In genomic region chr1:145985502-145986439, GRCh38 we compare ENCODE assay signal across 8 cellular contexts. TPM values are rescaled to one million over a fixed set of nuclear protein-coding genes. Genes with fewer than 3 reads are reported as not detected.
DNase-seq lines count a peak whose midpoint lies in the region; ATAC-seq and TF ChIP-seq lines count a peak whose summit lies in the region.

No MANE protein-coding gene starts in this region.

- TF ChIP-seq CTCF in Loucy (conservative IDR thresholded peaks at IDR 0.05; ENCODE audit: low read length) (no peak), WERI-Rb-1 (IDR thresholded peaks at IDR 0.05; ENCODE audit: low read depth, low read length) (no peak), gastroesophageal sphincter (IDR thresholded peaks at IDR 0.05) (no peak)

- ATAC-seq in gastroesophageal sphincter (peak; percentile 32), GM18505 (IDR thresholded peaks at IDR 0.05; ENCODE audit: unreplicated experiment) (no peak)

- H3K4me3 ChIP-seq in Loucy (ENCODE audit: low read length, poor library complexity, severe bottlenecking) (no peak overlapping the region), WERI-Rb-1 (ENCODE audit: low read depth, low read length) (no peak overlapping the region), gastroesophageal sphincter (peak overlapping the region in 1 of 2 donors; percentile 15)

- peak overlapping the region; percentile 19 for H3K4me2 ChIP-seq in Loucy (ENCODE audit: low read depth, low read length, poor library complexity, severe bottlenecking)

- H3K9me2 ChIP-seq in Loucy (replicated peaks; ENCODE audit: low read depth, low read length), result no peaks in the 10 kb centered on the region

- H3K9me3 ChIP-seq in Loucy (ENCODE audit: insufficient read depth, low read depth, low read length), result no peaks in the 10 kb centered on the region
- no peaks in the 10 kb centered on the region for H3K9me3 ChIP-seq in WERI-Rb-1 (ENCODE audit: severe bottlenecking)
- no peaks in the 10 kb centered on the region for H3K9me3 ChIP-seq in gastroesophageal sphincter

- peak overlapping the region; percentile 41 for H2AFZ ChIP-seq in Loucy (ENCODE audit: low read length)

- DNase-seq in COLO668 (lab: John Stamatoyannopoulos, UW; ENCODE audit: unreplicated experiment) (peak; percentile 28), WERI-Rb-1 (peak; percentile 50), renal cortical epithelial cell (ENCODE audit: low read depth) (peak; percentile 97), NCI-H1436 (lab: John Stamatoyannopoulos, UW) (no peak), D341Med (ENCODE audit: low spot score) (no peak)

- WGBS in gastroesophageal sphincter (ENCODE audit: low coverage in 1 of 2), 2 donors, result 3 to 29% methylated on average over 9 to 14 of the region's 15 CpGs

- peaks cover 4% of the 10 kb centered on the region; the same call in 1 of the 2 replicates for H3F3A ChIP-seq in Loucy (ENCODE audit: low read depth)

- no peak for TF ChIP-seq EP300 in gastroesophageal sphincter (IDR thresholded peaks at IDR 0.05)

- TF ChIP-seq POLR2A in gastroesophageal sphincter (IDR thresholded peaks at IDR 0.05) (no peak), GM18505 (IDR thresholded peaks at IDR 0.05; ENCODE audit: borderline replicate concordance, extremely low read depth, insufficient read depth, insufficient read length) (no peak)

- H3K4me1 ChIP-seq in Loucy (ENCODE audit: insufficient read depth, low read length, poor library complexity, severe bottlenecking) (peaks cover 39% of the 10 kb centered on the region), gastroesophageal sphincter (peaks cover 25 to 67% (median 51%) of the 10 kb centered on the region in 3 donors)

- H4K20me1 ChIP-seq in Loucy (ENCODE audit: insufficient read depth, low read length, poor library complexity, severe bottlenecking), result no peaks in the 10 kb centered on the region

- H3K9ac ChIP-seq in Loucy (ENCODE audit: low read depth, low read length, poor library complexity, severe bottlenecking), result peak overlapping the region; percentile 34

- H3K36me3 ChIP-seq in Loucy (ENCODE audit: insufficient read depth, low read length) (no peaks in the 10 kb centered on the region), WERI-Rb-1 (no peaks in the 10 kb centered on the region), gastroesophageal sphincter (no peaks in the 10 kb centered on the region)

- H3K27ac ChIP-seq in WERI-Rb-1, result peak overlapping the region; percentile 46
- H3K27ac ChIP-seq in gastroesophageal sphincter, result peak overlapping the region; percentile 66 to 95 (median 94)

- no peaks in the 10 kb centered on the region for H3K27me3 ChIP-seq in Loucy (ENCODE audit: insufficient read depth, low read length, poor library complexity, severe bottlenecking)
- H3K27me3 ChIP-seq in WERI-Rb-1 (ENCODE audit: insufficient read depth, low read depth, severe bottlenecking), result no peaks in the 10 kb centered on the region
- no peaks in the 10 kb centered on the region for H3K27me3 ChIP-seq in gastroesophageal sphincter

- no peaks in the 10 kb centered on the region for H3K79me2 ChIP-seq in Loucy (ENCODE audit: insufficient read depth, low read length)

RNA-seq across cellular contexts. Expression of gene TXNIP, which starts 10.6 kb away (rescaled TPM):
- total RNA-seq in gastroesophageal sphincter (1,000 to 10,000 TPM; 2,024 to 3,704 (median 2,348) TPM), renal cortical epithelial cell (294 and 1,145 TPM in 2 replicates)

RNA-seq across cellular contexts. Expression of gene POLR3GL, which starts 21.3 kb away (rescaled TPM):
- total RNA-seq in gastroesophageal sphincter (10 to 100 TPM; 32.9 to 44.0 (median 37.6) TPM), renal cortical epithelial cell (8.9 and 12.4 TPM in 2 replicates)

RNA-seq across cellular contexts. Expression of gene ANKRD34A, which starts 21.4 kb away (rescaled TPM):
- total RNA-seq in gastroesophageal sphincter (1 to 10 TPM in 1 of 4 donors, under 1 TPM in 2, not detected in 1; 0.62 to 1.9 (median 0.67) TPM), renal cortical epithelial cell (0.15 TPM in 1 of 2 replicates, not detected in the other)

RNA-seq across cellular contexts. Expression of gene LIX1L, which starts 28.0 kb away (rescaled TPM):
- total RNA-seq in gastroesophageal sphincter (10 to 100 TPM; 37.8 to 53.5 (median 45.3) TPM), renal cortical epithelial cell (15.8 TPM in 2 replicates)

RNA-seq across cellular contexts. Expression of gene HJV, which starts 35.8 kb away (rescaled TPM):
- total RNA-seq in gastroesophageal sphincter, result under 1 TPM in 1 of 4 donors, not detected in 3; 0.77 TPM
- total RNA-seq in renal cortical epithelial cell, result not detected in 2 replicates

Comparison
In these comparisons a context has a peak if more than half of its experiments do, and no peak if none do; other contexts are left out.
1. DNase-seq: peak in COLO668 (single experiment), WERI-Rb-1 (single experiment) and renal cortical epithelial cell (single experiment); none in NCI-H1436 (single experiment) and D341Med (single experiment).